In genomic region chr3:52341123-52341522, GRCh38 we compare ENCODE assay signal across 20 cellular contexts.
"Had no signal": no experiment of that assay in that cellular context is flagged by ENCODE, and none has a peak within 500 bp of the region (broad histone marks: within the 10 kb centered on the region; RNA-seq: fewer than 3 reads in every experiment).

No MANE protein-coding gene starts in this region.

- H3K27me3 ChIP-seq: adrenal gland, gastrocnemius medialis, heart left ventricle, right lobe of liver, suprapubic skin had no signal

- H3K4me1 ChIP-seq: right lobe of liver had no signal

- DNase-seq: activated CD4-positive, alpha-beta T cell treated with anti-CD3 and anti-CD28 coated beads for 1 hour; activated CD4-positive, alpha-beta T cell treated with anti-CD3 and anti-CD28 coated beads, Interleukin-2, amount 50 U/mL, for 4 hours; activated gamma-delta T cell treated with Interleukin-2 at 50 U/mL for 16 hours; activated T-cell treated with anti-CD3 and anti-CD28 coated beads, Interleukin-2, amount 50 U/mL, for 72 hours; adrenal gland; effector CD8-positive, alpha-beta T cell; gastrocnemius medialis; naive B cell; small intestine; stimulated activated CD4-positive, alpha-beta T cell treated with anti-CD3 and anti-CD28 coated beads, Interleukin-4, amount 100 ng/mL, for 1 hour; stimulated activated naive CD8-positive, alpha-beta T cell treated with anti-CD3 and anti-CD28 coated beads, Interleukin-15, amount 100 ng/mL, for 72 hours; trophoblast cell; WERI-Rb-1 had no signal

- H3K4me3 ChIP-seq: adrenal gland, gastrocnemius medialis, heart left ventricle, mucosa of descending colon, right lobe of liver, suprapubic skin had no signal

- ATAC-seq: activated naive CD4-positive, alpha-beta T cell treated with anti-CD3 and anti-CD28 coated beads, Interleukin-2, amount 50 U/mL, for 72 hours; activated T-cell treated with anti-CD3 and anti-CD28 coated beads, Interleukin-2, amount 50 U/mL, for 72 hours; esophagus mucosa; gastrocnemius medialis; heart left ventricle; left ventricle myocardium superior; mucosa of descending colon; right lobe of liver; stimulated activated naive CD8-positive, alpha-beta T cell treated with anti-CD3 and anti-CD28 coated beads, Interleukin-15, amount 100 ng/mL, for 72 hours had no signal

- H3K9me3 ChIP-seq: adrenal gland, gastrocnemius medialis, heart left ventricle, mucosa of descending colon, right lobe of liver, suprapubic skin had no signal

- H3K27ac ChIP-seq: adrenal gland, gastrocnemius medialis, heart left ventricle, right lobe of liver, suprapubic skin, WERI-Rb-1 had no signal

- H3K36me3 ChIP-seq: adrenal gland, gastrocnemius medialis, WERI-Rb-1 had no signal
